In the genomic region with DNA sequence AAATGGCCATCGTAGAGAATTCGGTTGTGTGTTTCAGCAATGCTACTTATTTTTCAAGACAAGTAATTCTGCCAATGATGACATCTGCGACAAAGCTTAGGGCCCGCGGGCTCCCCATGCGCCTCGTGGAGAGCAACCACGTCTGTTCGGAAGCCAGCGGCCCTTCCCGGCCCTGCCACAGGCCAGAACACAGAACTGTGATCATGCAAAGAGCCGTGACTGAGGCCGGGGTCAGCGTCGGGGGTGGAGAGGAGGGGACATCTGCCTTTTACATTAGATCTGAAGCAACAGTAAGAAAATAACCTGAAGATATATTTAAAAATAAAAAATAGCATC, we compare ENCODE assay signal across 25 cellular contexts.
"Had no signal": no experiment of that assay in that cellular context is flagged by ENCODE, and none has a peak within 500 bp of the region (broad histone marks: within the 10 kb centered on the region; RNA-seq: fewer than 3 reads in every experiment).

No MANE protein-coding gene starts in this region.

- H3K36me3 ChIP-seq: breast epithelium, Peyer's patch had no signal

- H3K9me3 ChIP-seq: breast epithelium, Peyer's patch had no signal

- H3K4me1 ChIP-seq: breast epithelium, Peyer's patch had no signal

- ATAC-seq: activated CD4-positive, alpha-beta T cell treated with anti-CD3 and anti-CD28 coated beads for 36 hours; activated T-helper 17 cell treated with anti-CD3 and anti-CD28 coated beads, Interleukin-2, amount 50 U/mL, for 72 hours; K562; T-cell had no signal

- H3K4me3 ChIP-seq: breast epithelium, K562, Peyer's patch had no signal

- H3K27ac ChIP-seq: breast epithelium, Peyer's patch, RWPE1, VCaP had no signal

- DNase-seq: activated CD4-positive, alpha-beta memory T cell treated with anti-CD3 and anti-CD28 coated beads, Interleukin-2, amount 10 ng/mL, durations not matched to agents 7 days and 5 days; activated CD4-positive, alpha-beta T cell treated with anti-CD3 and anti-CD28 coated beads for 36 hours; activated CD4-positive, alpha-beta T cell treated with anti-CD3 and anti-CD28 coated beads, Interleukin-2, amount 50 U/mL, for 1 hour; activated gamma-delta T cell; activated naive CD4-positive, alpha-beta T cell treated with anti-CD3 and anti-CD28 coated beads for 36 hours; activated T-cell treated with anti-CD3 and anti-CD28 coated beads for 4 hours; activated T-cell treated with anti-CD3 and anti-CD28 coated beads, Interleukin-2, amount 50 U/mL, for 48 hours; central memory CD4-positive, alpha-beta T cell; Karpas-422; MM.1S; NCI-H1105; NCI-H1436; NCI-H1694 treated with DMSO at 0.1 percent for 48 hours; NCI-H2029 treated with DMSO at 0.1 percent for 48 hours; NCI-H524; Peyer's patch; SHP77 treated with DMSO at 0.1 percent for 48 hours; T-cell; T-helper 2 cell; T1000 had no signal

- H3K27me3 ChIP-seq: breast epithelium, Peyer's patch had no signal
